In the genomic region with DNA sequence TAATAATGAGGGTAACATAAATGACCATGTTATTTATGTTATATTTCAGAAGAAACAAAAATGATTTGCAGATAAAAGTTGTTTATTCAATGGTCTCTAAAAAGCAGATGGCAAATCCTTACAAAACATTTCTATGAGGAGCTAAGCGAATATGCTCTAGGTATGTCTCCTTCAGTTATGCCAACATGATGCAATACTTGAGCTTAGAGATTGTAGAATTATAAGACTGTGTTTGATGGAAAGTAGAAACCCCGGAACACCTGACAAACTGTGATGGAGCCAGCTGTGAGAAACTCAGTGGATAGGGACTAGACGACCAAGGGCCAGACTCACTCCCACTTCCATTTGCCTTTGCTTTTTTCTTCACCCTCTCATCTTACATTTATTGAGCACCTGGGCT, we compare ENCODE assay signal across 11 cellular contexts. TPM values are rescaled to one million over a fixed set of nuclear protein-coding genes. Genes with fewer than 3 reads are reported as not detected.
"Had no signal": no experiment of that assay in that cellular context is flagged by ENCODE, and none has a peak within 500 bp of the region (broad histone marks: within the 10 kb centered on the region; RNA-seq: fewer than 3 reads in every experiment).

No MANE protein-coding gene starts in this region.

- H3K4me2 ChIP-seq: GM23338 had no signal

- DNase-seq: GM23248, GOT3, H7, H9, HCEC 1CT, HFFc6 had no signal

- H3K27ac ChIP-seq: GM23248 had no signal

- H3K4me3 ChIP-seq: GM23248, GM23338, HAP-1 had no signal

- H3K9me3 ChIP-seq: HAP-1 had no signal

- H3K4me1 ChIP-seq: HAP-1 had no signal

- ATAC-seq: GM23338, HCT116 had no signal

- H2AFZ ChIP-seq: GM23248, GM23338 had no signal

- H3K9ac ChIP-seq: GM23248 had no signal

- H3K36me3 ChIP-seq: HAP-1 had no signal

- FAIRE-seq: H1, H54 had no signal

RNA-seq across cellular contexts. Expression of a gene that starts 17.8 kb away (rescaled TPM):
- total RNA-seq: GM23248, GM23338, H1, H7, H9, HFFc6 had no signal
- polyA plus RNA-seq: GM23248, GM23338, H1 had no signal
